In genomic region chr20:36544134-36545018, GRCh38 we compare ENCODE assay signal across 10 cellular contexts. TPM values are rescaled to one million over a fixed set of nuclear protein-coding genes. Genes with fewer than 3 reads are reported as not detected.
DNase-seq lines count a peak whose midpoint lies in the region; ATAC-seq, FAIRE-seq and TF ChIP-seq lines count a peak whose summit lies in the region.
"Had no signal": no experiment of that assay in that cellular context is flagged by ENCODE, and none has a peak within 500 bp of the region (broad histone marks: within the 10 kb centered on the region; RNA-seq: fewer than 3 reads in every experiment).

No MANE protein-coding gene starts in this region.

- H3K36me3 ChIP-seq in kidney (ENCODE audit: control insufficient read depth in 1 of 2, insufficient read depth in 2 of 2, low read length in 2 of 2) (no peaks in the 10 kb centered on the region), tibial artery (peaks cover 48 to 54% (median 53%) of the 10 kb centered on the region in 3 donors)

- H3K27ac Mint-ChIP-seq in activated naive CD4-positive, alpha-beta T cell treated with anti-CD3 and anti-CD28 coated beads, Interleukin-2, amount 50 U/mL, for 72 hours: peak overlapping the region in 1 of 2 donors; percentile 14

- no peak overlapping the region for H3K4me3 ChIP-seq in astrocyte of the spinal cord (ENCODE audit: low read depth, low read length)
- peak overlapping the region in 1 of 2 donors; percentile 72 for H3K4me3 ChIP-seq in kidney (ENCODE audit: low read length in 2 of 2)
- peak overlapping the region; percentile 85 to 99 for H3K4me3 ChIP-seq in tibial artery

- in situ Hi-C loops in astrocyte of the spinal cord (cut with HindIII; ENCODE audit: low sequenced_read_pairs): no loop called here

- FAIRE-seq in kidney (lab: Jason Lieb, UNC): no peak

- no peaks in the 10 kb centered on the region for H3K27me3 ChIP-seq in tibial artery

- H3K27ac ChIP-seq in kidney (ENCODE audit: low read depth in 2 of 2, low read length in 2 of 2) (peak overlapping the region in 1 of 2 donors; percentile 94), tibial artery (peak overlapping the region; percentile 97 to 99)
- H3K27ac ChIP-seq: 22Rv1 had no signal

- intact Hi-C loops in kidney (cut with DNase I) (no loop called here), tibial artery (cut with DNase I; ENCODE audit: low total_unique reads) (no loop called here)

- peak overlapping the region in 1 of 2 donors; percentile 75 for H3K9ac ChIP-seq in kidney (ENCODE audit: low read length in 2 of 2)

- H3K9me3 ChIP-seq in kidney (ENCODE audit: control insufficient read depth in 1 of 2, low read length in 2 of 2): no peaks in the 10 kb centered on the region
- H3K9me3 ChIP-seq in tibial artery: no peaks in the 10 kb centered on the region

- DNase-seq in DMS 273 (lab: John Stamatoyannopoulos, UW; ENCODE audit: unreplicated experiment): peak; percentile 32
- no peak for DNase-seq in DMS 273 treated with DMSO at 0.1 percent for 48 hours (lab: John Stamatoyannopoulos, UW)
- DNase-seq in astrocyte of the spinal cord (ENCODE audit: low read depth, low spot score): peak; percentile 52
- peak; percentile 52 for DNase-seq in kidney
- peak in 1 of 2 donors; percentile 88 for DNase-seq in tibial artery
- no peak for DNase-seq in activated naive CD4-positive, alpha-beta T cell treated with anti-CD3 and anti-CD28 coated beads, Interleukin-2, amount 50 U/mL, for 72 hours (ENCODE audit: low spot score in 2 of 2)
- DNase-seq in NCI-H187 (lab: John Stamatoyannopoulos, UW): no peak
- no peak for DNase-seq in stimulated activated CD4-positive, alpha-beta T cell treated with anti-CD3 and anti-CD28 coated beads, Interleukin-4, amount 100 ng/mL, for 1 hour
- DNase-seq: activated CD8-positive, alpha-beta memory T cell treated with anti-CD3 and anti-CD28 coated beads, Interleukin-2, amount 50 U/mL, for 4 hours had no signal

- peaks cover 19 to 25% of the 10 kb centered on the region in 2 donors for H3K4me1 ChIP-seq in kidney (ENCODE audit: control insufficient read depth in 1 of 2, insufficient read depth in 1 of 2, low read depth in 1 of 2, low read length in 2 of 2)
- H3K4me1 ChIP-seq in tibial artery: peaks cover 0 to 78% (median 54%) of the 10 kb centered on the region in 4 donors

- no peak for ATAC-seq in activated naive CD4-positive, alpha-beta T cell treated with anti-CD3 and anti-CD28 coated beads, Interleukin-2, amount 50 U/mL, for 72 hours

- H3K36me3 Mint-ChIP-seq in activated naive CD4-positive, alpha-beta T cell treated with anti-CD3 and anti-CD28 coated beads, Interleukin-2, amount 50 U/mL, for 72 hours: no peaks in the 10 kb centered on the region

- TF ChIP-seq CTCF in astrocyte of the spinal cord (IDR thresholded peaks at IDR 0.05; ENCODE audit: low read depth, low read length) (no peak), kidney (IDR thresholded peaks at IDR 0.05; ENCODE audit: borderline replicate concordance, extremely low read depth, insufficient read depth) (no peak), tibial artery (IDR thresholded peaks at IDR 0.05) (no peak)

- no peaks in the 10 kb centered on the region for H3K9me3 Mint-ChIP-seq in activated naive CD4-positive, alpha-beta T cell treated with anti-CD3 and anti-CD28 coated beads, Interleukin-2, amount 50 U/mL, for 72 hours

RNA-seq across cellular contexts. Expression of gene MYL9, which starts 3.1 kb away (rescaled TPM):
- 294 TPM for total RNA-seq in kidney
- polyA plus RNA-seq in kidney (ENCODE audit: insufficient read depth, low read depth, low replicate concordance): 576 TPM
- under 1 TPM; 0.57 to 0.95 TPM for total RNA-seq in activated naive CD4-positive, alpha-beta T cell treated with anti-CD3 and anti-CD28 coated beads, Interleukin-2, amount 50 U/mL, for 72 hours

RNA-seq across cellular contexts. Expression of gene TGIF2, which starts 29.0 kb away (rescaled TPM):
- total RNA-seq in kidney: 15.3 TPM
- 11.0 TPM for polyA plus RNA-seq in kidney (ENCODE audit: insufficient read depth, low read depth, low replicate concordance)
- total RNA-seq in activated naive CD4-positive, alpha-beta T cell treated with anti-CD3 and anti-CD28 coated beads, Interleukin-2, amount 50 U/mL, for 72 hours: 10 to 100 TPM; 33.7 to 52.6 TPM

Comparison
In these comparisons a context has a peak if more than half of its experiments do, and no peak if none do; other contexts are left out.
1. DNase-seq: peak in DMS 273 (single experiment), astrocyte of the spinal cord (single experiment) and kidney (single experiment); none in DMS 273 treated with DMSO at 0.1 percent for 48 hours (single experiment), activated naive CD4-positive, alpha-beta T cell treated with anti-CD3 and anti-CD28 coated beads, Interleukin-2, amount 50 U/mL, for 72 hours (0 of 2), NCI-H187 (0 of 2) and stimulated activated CD4-positive, alpha-beta T cell treated with anti-CD3 and anti-CD28 coated beads, Interleukin-4, amount 100 ng/mL, for 1 hour (single experiment).
2. RNA of gene MYL9, which starts 3.1 kb away (total RNA-seq): 294 TPM in kidney (single experiment); 0.57 to 0.95 TPM in activated naive CD4-positive, alpha-beta T cell treated with anti-CD3 and anti-CD28 coated beads, Interleukin-2, amount 50 U/mL, for 72 hours; every median in the first group is over 100 times any median in the second.